ENCODE assay signal across 8 cellular contexts in genomic region chr2:15662026-15662425, GRCh38.
"Had no signal": no experiment of that assay in that cellular context is flagged by ENCODE, and none has a peak within 500 bp of the region (broad histone marks: within the 10 kb centered on the region; RNA-seq: fewer than 3 reads in every experiment).

No MANE protein-coding gene starts in this region.

- H3K27me3 Mint-ChIP-seq: IgD-negative memory B cell had no signal

- H3K4me1 Mint-ChIP-seq: IgD-negative memory B cell had no signal

- H3K9me3 ChIP-seq: HAP-1 had no signal

- ATAC-seq: HCT116, HepG2 had no signal

- H3K27ac ChIP-seq: HL-60 had no signal

- H3K4me3 ChIP-seq: HAP-1 had no signal

- H3K36me3 Mint-ChIP-seq: IgD-negative memory B cell had no signal

- H3K4me1 ChIP-seq: HAP-1 had no signal

- DNase-seq: GOT3, H7, HFFc6 had no signal

- H3K36me3 ChIP-seq: HAP-1 had no signal

- H3K4me3 Mint-ChIP-seq: HFFc6, IgD-negative memory B cell had no signal

- H3K27ac Mint-ChIP-seq: HFFc6, IgD-negative memory B cell had no signal

- H3K9me3 Mint-ChIP-seq: HFFc6 had no signal
